ENCODE assay signal across 1 cellular context in genomic region chr15:90931737-90932659, GRCh38.
TF ChIP-seq lines count a peak whose summit lies in the region.

Gene HDDC3, minus strand, starts transcription at chr15:90932549. Its CDS starts 9 bp downstream, at chr15:90932540.

TF ChIP-seq in K562, 482 proteins besides CTCF, POLR2A, EP300 and RAD21 (continued from another document and continues in another):
- TF ChIP-seq HMGXB4 (CRISPR knock-in tag; IDR thresholded peaks at IDR 0.05) (peak; percentile 81; the same call in 1 of the 2 replicates), HDAC8 (tag; IDR thresholded peaks at IDR 0.05) (no peak), SMARCE1 (IDR thresholded peaks at IDR 0.05) (no peak), ZNF165 (CRISPR knock-in tag; IDR thresholded peaks at IDR 0.05; ENCODE audit: borderline replicate concordance) (0 out of 2 replicates have a peak, but pooled peaks have one; percentile 7), CSDE1 (IDR thresholded peaks at IDR 0.05) (no peak; a peak in 1 of 4 replicates), FOXA3 (CRISPR knock-in tag; conservative IDR thresholded peaks at IDR 0.05 in 1 of 2, IDR thresholded peaks at IDR 0.05 in 1 of 2) (0 out of 4 replicates have a peak, but pooled peaks of 1 of the 2 experiments have one; percentile 20), NR2F6 (CRISPR knock-in tag; IDR thresholded peaks at IDR 0.05) (no peak), TGIF2 (CRISPR knock-in tag; IDR thresholded peaks at IDR 0.05) (no peak), ZNF12 (CRISPR knock-in tag; IDR thresholded peaks at IDR 0.05) (no peak), CEBPB (tag; IDR thresholded peaks at IDR 0.05) (no peak), CCNT2 (IDR thresholded peaks at IDR 0.05; ENCODE audit: borderline replicate concordance, extremely low read depth, insufficient read length, low read depth, low read length) (peak; percentile 84), CBX5 (IDR thresholded peaks at IDR 0.05; ENCODE audit: borderline replicate concordance, low read depth) (no peak), ZNF699 (CRISPR knock-in tag; IDR thresholded peaks at IDR 0.05; ENCODE audit: insufficient replicate concordance) (no peak), GATAD2B (IDR thresholded peaks at IDR 0.05; ENCODE audit: borderline replicate concordance) (no peak; the same call in 1 of the 2 replicates), MEF2D (tag; conservative IDR thresholded peaks at IDR 0.05; ENCODE audit: low read depth) (no peak), RBM39 (optimal IDR thresholded peaks at IDR 0.05; ENCODE audit: low read depth, low read length) (no peak), ZNF639 (CRISPR knock-in tag; conservative IDR thresholded peaks at IDR 0.05 in 1 of 2, IDR thresholded peaks at IDR 0.05 in 1 of 2) (no peak), STAT5B (CRISPR knock-in tag; IDR thresholded peaks at IDR 0.05) (no peak), ZNF140 (CRISPR knock-in tag; IDR thresholded peaks at IDR 0.05) (no peak), NUFIP1 (IDR thresholded peaks at IDR 0.05; ENCODE audit: partially characterized antibody) (no peak), RNF2 (IDR thresholded peaks at IDR 0.05) (0 out of 2 replicates have a peak, but pooled peaks have one; percentile 36), CBX8 (IDR thresholded peaks at IDR 0.05; ENCODE audit: borderline replicate concordance, extremely low read depth, low read depth, low read length, poor library complexity, severe bottlenecking) (no peak), HNRNPUL1 (IDR thresholded peaks at IDR 0.05; ENCODE audit: low read length) (no peak), GTF3C2 (IDR thresholded peaks at IDR 0.05; ENCODE audit: borderline replicate concordance, extremely low read depth, insufficient read length) (no peak), POLR3A (IDR thresholded peaks at IDR 0.05; ENCODE audit: borderline replicate concordance, extremely low read depth, insufficient read depth, insufficient read length) (no peak), FOXJ2 (tag; IDR thresholded peaks at IDR 0.05) (0 out of 2 replicates have a peak, but pooled peaks have one; percentile 21), BRD4 (IDR thresholded peaks at IDR 0.05) (no peak), PHTF2 (CRISPR knock-in tag; IDR thresholded peaks at IDR 0.05) (no peak), DMBX1 (CRISPR knock-in tag; IDR thresholded peaks at IDR 0.05; ENCODE audit: borderline replicate concordance) (no peak), MYNN (IDR thresholded peaks at IDR 0.05) (peak; percentile 73; the same call in 1 of the 2 replicates), MYNN (CRISPR knock-in tag; IDR thresholded peaks at IDR 0.05) (no peak), CHD7 (IDR thresholded peaks at IDR 0.05; ENCODE audit: low read depth, low read length) (no peak), RFX1 (IDR thresholded peaks at IDR 0.05) (no peak), ZBTB9 (CRISPR knock-in tag; IDR thresholded peaks at IDR 0.05) (peak; percentile 91), SMARCA4 (IDR thresholded peaks at IDR 0.05) (no peak), CBFA2T2 (conservative IDR thresholded peaks at IDR 0.05) (no peak), MNT (conservative IDR thresholded peaks at IDR 0.05) (peak; percentile 69 to 86), ZBTB2 (IDR thresholded peaks at IDR 0.05) (peak; percentile 24; the same call in 1 of the 2 replicates), HDAC2 (IDR thresholded peaks at IDR 0.05) (no peak; the same call in 1 of the 2 replicates), CAMTA2 (CRISPR knock-in tag; conservative IDR thresholded peaks at IDR 0.05) (no peak), ZNF717 (CRISPR knock-in tag; IDR thresholded peaks at IDR 0.05) (no peak), ZNF444 (CRISPR knock-in tag; IDR thresholded peaks at IDR 0.05) (no peak), TCFL5 (CRISPR knock-in tag; conservative IDR thresholded peaks at IDR 0.05) (no peak), ZC3H4 (CRISPR knock-in tag; IDR thresholded peaks at IDR 0.05; ENCODE audit: borderline replicate concordance) (0 out of 2 replicates have a peak, but pooled peaks have one; percentile 71)
